Comparison of ENCODE assay signal across 1 cellular context in the genomic region with DNA sequence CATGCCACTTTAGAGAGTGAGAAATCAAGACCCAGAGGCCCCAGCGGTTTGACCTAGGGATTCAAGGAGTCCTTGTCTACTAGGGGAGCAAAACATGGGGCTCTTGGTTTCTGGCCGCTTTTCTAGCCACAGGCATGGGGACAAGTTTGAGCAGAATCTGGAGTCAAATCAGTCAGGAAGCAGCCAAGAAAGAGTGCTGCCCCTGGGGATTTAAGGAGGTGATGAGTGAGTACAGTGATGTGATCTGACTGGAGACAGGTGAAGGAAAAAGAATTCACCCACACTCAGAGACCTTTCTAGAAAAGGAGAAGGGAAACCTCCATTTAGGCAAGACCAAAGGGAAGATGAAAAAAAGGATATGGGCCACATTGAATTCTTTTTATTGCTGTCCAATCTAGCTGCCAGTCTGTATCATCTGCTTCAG.
TF ChIP-seq lines count a peak whose summit lies in the region.

No MANE protein-coding gene starts in this region.

TF ChIP-seq in GM23338, 12 proteins besides CTCF, POLR2A, EP300 and RAD21 (continued from another document):
- no peak for TF ChIP-seq EZH2phosphoT487 (IDR thresholded peaks at IDR 0.05; ENCODE audit: unreplicated experiment)
- TF ChIP-seq JUNB (IDR thresholded peaks at IDR 0.05; ENCODE audit: unreplicated experiment) = no peak
- TF ChIP-seq STAT1 (IDR thresholded peaks at IDR 0.05; ENCODE audit: unreplicated experiment) = no peak
- no peak for TF ChIP-seq CREB1 (CRISPR knock-in tag; IDR thresholded peaks at IDR 0.05; ENCODE audit: low read depth)
- TF ChIP-seq POLR2AphosphoS5 (IDR thresholded peaks at IDR 0.05; ENCODE audit: low read depth) = no peak
- no peak for TF ChIP-seq EZH2 (IDR thresholded peaks at IDR 0.05; ENCODE audit: low read depth, unreplicated experiment)
- TF ChIP-seq, protein P1, sequence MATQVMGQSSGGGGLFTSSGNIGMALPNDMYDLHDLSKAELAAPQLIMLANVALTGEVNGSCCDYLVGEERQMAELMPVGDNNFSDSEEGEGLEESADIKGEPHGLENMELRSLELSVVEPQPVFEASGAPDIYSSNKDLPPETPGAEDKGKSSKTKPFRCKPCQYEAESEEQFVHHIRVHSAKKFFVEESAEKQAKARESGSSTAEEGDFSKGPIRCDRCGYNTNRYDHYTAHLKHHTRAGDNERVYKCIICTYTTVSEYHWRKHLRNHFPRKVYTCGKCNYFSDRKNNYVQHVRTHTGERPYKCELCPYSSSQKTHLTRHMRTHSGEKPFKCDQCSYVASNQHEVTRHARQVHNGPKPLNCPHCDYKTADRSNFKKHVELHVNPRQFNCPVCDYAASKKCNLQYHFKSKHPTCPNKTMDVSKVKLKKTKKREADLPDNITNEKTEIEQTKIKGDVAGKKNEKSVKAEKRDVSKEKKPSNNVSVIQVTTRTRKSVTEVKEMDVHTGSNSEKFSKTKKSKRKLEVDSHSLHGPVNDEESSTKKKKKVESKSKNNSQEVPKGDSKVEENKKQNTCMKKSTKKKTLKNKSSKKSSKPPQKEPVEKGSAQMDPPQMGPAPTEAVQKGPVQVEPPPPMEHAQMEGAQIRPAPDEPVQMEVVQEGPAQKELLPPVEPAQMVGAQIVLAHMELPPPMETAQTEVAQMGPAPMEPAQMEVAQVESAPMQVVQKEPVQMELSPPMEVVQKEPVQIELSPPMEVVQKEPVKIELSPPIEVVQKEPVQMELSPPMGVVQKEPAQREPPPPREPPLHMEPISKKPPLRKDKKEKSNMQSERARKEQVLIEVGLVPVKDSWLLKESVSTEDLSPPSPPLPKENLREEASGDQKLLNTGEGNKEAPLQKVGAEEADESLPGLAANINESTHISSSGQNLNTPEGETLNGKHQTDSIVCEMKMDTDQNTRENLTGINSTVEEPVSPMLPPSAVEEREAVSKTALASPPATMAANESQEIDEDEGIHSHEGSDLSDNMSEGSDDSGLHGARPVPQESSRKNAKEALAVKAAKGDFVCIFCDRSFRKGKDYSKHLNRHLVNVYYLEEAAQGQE (IDR thresholded peaks at IDR 0.05; ENCODE audit: unreplicated experiment) = no peak
- no peak for TF ChIP-seq ZNF331 (CRISPR knock-in tag; IDR thresholded peaks at IDR 0.05; ENCODE audit: low read depth)
